Comparison of ENCODE assay signal across 13 cellular contexts in genomic region chr15:55277715-55278114, GRCh38. TPM values are rescaled to one million over a fixed set of nuclear protein-coding genes. Genes with fewer than 3 reads are reported as not detected.
DNase-seq lines count a peak whose midpoint lies in the region; ATAC-seq and TF ChIP-seq lines count a peak whose summit lies in the region.
"Had no signal": no experiment of that assay in that cellular context is flagged by ENCODE, and none has a peak within 500 bp of the region (broad histone marks: within the 10 kb centered on the region; RNA-seq: fewer than 3 reads in every experiment).

No MANE protein-coding gene starts in this region.

- no peaks in the 10 kb centered on the region for H3K9me3 Mint-ChIP-seq in CD4-positive, alpha-beta T cell
- H3K9me3 Mint-ChIP-seq in activated naive CD8-positive, alpha-beta T cell treated with anti-CD3 and anti-CD28 coated beads, Interleukin-2, amount 10 ng/mL, durations not matched to agents 7 days and 5 days = peaks cover 5% of the 10 kb centered on the region
- H3K9me3 Mint-ChIP-seq in natural killer cell treated with Interleukin-12 subunit alpha and Interleukin-12 subunit beta and Interleukin-15 and Interleukin-18, amount 100 ng/mL, for 72 hours = no peaks in the 10 kb centered on the region
- H3K9me3 Mint-ChIP-seq: type B pancreatic cell had no signal

- no peak for TF ChIP-seq CTCF in CD4-positive, alpha-beta T cell (IDR thresholded peaks at IDR 0.05)

- peak overlapping the region; percentile 94 for H3K27ac Mint-ChIP-seq in CD4-positive, alpha-beta T cell
- peak overlapping the region; percentile 94 for H3K27ac Mint-ChIP-seq in activated naive CD8-positive, alpha-beta T cell treated with anti-CD3 and anti-CD28 coated beads, Interleukin-2, amount 10 ng/mL, durations not matched to agents 7 days and 5 days
- peak overlapping the region; percentile 97 to 99 for H3K27ac Mint-ChIP-seq in natural killer cell treated with Interleukin-12 subunit alpha and Interleukin-12 subunit beta and Interleukin-15 and Interleukin-18, amount 100 ng/mL, for 72 hours
- H3K27ac Mint-ChIP-seq: type B pancreatic cell had no signal

- POLR2A ChIA-PET in CD4-positive, alpha-beta T cell (lab: Charles Lee) = interaction anchor here (0.6 to 4.4 kb wide), 4 partner anchors 10 to 81 kb away, joined by 3 to 37 read pairs (median 10); partner anchors contain the start of gene RSL24D1
- POLR2A ChIA-PET in activated naive CD8-positive, alpha-beta T cell treated with anti-CD3 and anti-CD28 coated beads, Interleukin-2, amount 10 ng/mL, durations not matched to agents 7 days and 5 days (lab: Charles Lee) = interaction anchor here (1.5 to 2.8 kb wide), 5 partner anchors 10 to 81 kb away, joined by 5 to 22 read pairs (median 6); partner anchors contain the start of gene RSL24D1

- DNase-seq in CD4-positive, alpha-beta T cell = no peak
- no peak for DNase-seq in activated naive CD8-positive, alpha-beta T cell treated with anti-CD3 and anti-CD28 coated beads, Interleukin-2, amount 10 ng/mL, durations not matched to agents 7 days and 5 days
- DNase-seq in natural killer cell treated with Interleukin-12 subunit alpha and Interleukin-12 subunit beta and Interleukin-15 and Interleukin-18, amount 100 ng/mL, for 72 hours (ENCODE audit: low spot score) = no peak
- DNase-seq in OCI-M1 (lab: John Stamatoyannopoulos, UW) (no peak), NCI-H2196 (lab: John Stamatoyannopoulos, UW; ENCODE audit: unreplicated experiment) (no peak)
- DNase-seq: C1 segment of cervical spinal cord, kidney, NCI-H1436 treated with DMSO at 0.1 percent for 48 hours, NCI-H510A treated with DMSO at 0.1 percent for 48 hours had no signal

- CTCF ChIA-PET in CD4-positive, alpha-beta T cell (lab: Charles Lee) = interaction anchor here (2.0 kb wide), 1 partner anchor 10 kb away, joined by 5 read pairs; no protein-coding TSS in a partner anchor

- no peaks in the 10 kb centered on the region for H3K36me3 Mint-ChIP-seq in CD4-positive, alpha-beta T cell (ENCODE audit: low read depth)
- peaks cover 25% of the 10 kb centered on the region for H3K36me3 Mint-ChIP-seq in activated naive CD8-positive, alpha-beta T cell treated with anti-CD3 and anti-CD28 coated beads, Interleukin-2, amount 10 ng/mL, durations not matched to agents 7 days and 5 days
- H3K36me3 Mint-ChIP-seq in natural killer cell treated with Interleukin-12 subunit alpha and Interleukin-12 subunit beta and Interleukin-15 and Interleukin-18, amount 100 ng/mL, for 72 hours = peaks cover 36% of the 10 kb centered on the region
- H3K36me3 Mint-ChIP-seq: type B pancreatic cell had no signal

- peaks cover 84% of the 10 kb centered on the region for H3K4me1 Mint-ChIP-seq in CD4-positive, alpha-beta T cell (ENCODE audit: low read depth)
- H3K4me1 Mint-ChIP-seq in activated naive CD8-positive, alpha-beta T cell treated with anti-CD3 and anti-CD28 coated beads, Interleukin-2, amount 10 ng/mL, durations not matched to agents 7 days and 5 days = peaks cover 74% of the 10 kb centered on the region
- H3K4me1 Mint-ChIP-seq in natural killer cell treated with Interleukin-12 subunit alpha and Interleukin-12 subunit beta and Interleukin-15 and Interleukin-18, amount 100 ng/mL, for 72 hours (ENCODE audit: low read depth in 2 of 2) = peaks cover 84 to 92% of the 10 kb centered on the region in 2 donors

- H3K27me3 ChIP-seq in CD4-positive, alpha-beta T cell (ENCODE audit: control insufficient read depth, insufficient read depth, low read length) = no peaks in the 10 kb centered on the region

- no peaks in the 10 kb centered on the region for H3K27me3 Mint-ChIP-seq in CD4-positive, alpha-beta T cell
- H3K27me3 Mint-ChIP-seq in activated naive CD8-positive, alpha-beta T cell treated with anti-CD3 and anti-CD28 coated beads, Interleukin-2, amount 10 ng/mL, durations not matched to agents 7 days and 5 days = no peaks in the 10 kb centered on the region
- H3K27me3 Mint-ChIP-seq in natural killer cell treated with Interleukin-12 subunit alpha and Interleukin-12 subunit beta and Interleukin-15 and Interleukin-18, amount 100 ng/mL, for 72 hours = no peaks in the 10 kb centered on the region
- H3K27me3 Mint-ChIP-seq: type B pancreatic cell had no signal

- H3K36me3 ChIP-seq in KOPT-K1 (ENCODE audit: insufficient read depth, low read length) = no peaks in the 10 kb centered on the region

- peak overlapping the region; percentile 84 for H3K4me3 Mint-ChIP-seq in CD4-positive, alpha-beta T cell
- peak overlapping the region; percentile 79 for H3K4me3 Mint-ChIP-seq in activated naive CD8-positive, alpha-beta T cell treated with anti-CD3 and anti-CD28 coated beads, Interleukin-2, amount 10 ng/mL, durations not matched to agents 7 days and 5 days
- peak overlapping the region; percentile 84 for H3K4me3 Mint-ChIP-seq in natural killer cell treated with Interleukin-12 subunit alpha and Interleukin-12 subunit beta and Interleukin-15 and Interleukin-18, amount 100 ng/mL, for 72 hours
- H3K4me3 Mint-ChIP-seq: type B pancreatic cell had no signal

- no peaks in the 10 kb centered on the region for H3K9me3 ChIP-seq in CD4-positive, alpha-beta T cell (ENCODE audit: control insufficient read depth, low read length)
- no peaks in the 10 kb centered on the region for H3K9me3 ChIP-seq in KOPT-K1 (ENCODE audit: insufficient read depth, low read length, poor library complexity, severe bottlenecking)

- no peak for ATAC-seq in CD4-positive, alpha-beta T cell (ENCODE audit: poor library complexity)
- ATAC-seq in activated naive CD8-positive, alpha-beta T cell treated with anti-CD3 and anti-CD28 coated beads, Interleukin-2, amount 10 ng/mL, durations not matched to agents 7 days and 5 days (ENCODE audit: low read depth) = no peak
- no peak for ATAC-seq in natural killer cell treated with Interleukin-12 subunit alpha and Interleukin-12 subunit beta and Interleukin-15 and Interleukin-18, amount 100 ng/mL, for 72 hours
- no peak for ATAC-seq in GM21390 (IDR thresholded peaks at IDR 0.05; ENCODE audit: unreplicated experiment)
- ATAC-seq: Panc1 had no signal

- intact Hi-C loops in CD4-positive, alpha-beta T cell (cut with DNase I, micrococcal nuclease) = no loop called here

- peak overlapping the region; percentile 44 for H3K27ac ChIP-seq in CD4-positive, alpha-beta T cell (ENCODE audit: low read depth, low read length)
- H3K27ac ChIP-seq in KOPT-K1 (ENCODE audit: low read depth, low read length, poor library complexity, severe bottlenecking) = peak overlapping the region; percentile 78

RNA-seq across cellular contexts. Expression of gene RAB27A, which starts 11.9 kb away (rescaled TPM):
- 1 to 10 TPM; 9.0 TPM for total RNA-seq in CD4-positive, alpha-beta T cell
- total RNA-seq in activated naive CD8-positive, alpha-beta T cell treated with anti-CD3 and anti-CD28 coated beads, Interleukin-2, amount 10 ng/mL, durations not matched to agents 7 days and 5 days = 10 to 100 TPM; 80.1 to 87.3 TPM
- total RNA-seq in natural killer cell treated with Interleukin-12 subunit alpha and Interleukin-12 subunit beta and Interleukin-15 and Interleukin-18, amount 100 ng/mL, for 72 hours = 100 to 1,000 TPM; 136 to 243 TPM

RNA-seq across cellular contexts. Expression of gene PIGBOS1, which starts 41.2 kb away (rescaled TPM):
- 10 to 100 TPM in 1 of 2 experiments, 1 to 10 TPM in 1; 6.2 to 10.1 TPM for total RNA-seq in CD4-positive, alpha-beta T cell
- total RNA-seq in activated naive CD8-positive, alpha-beta T cell treated with anti-CD3 and anti-CD28 coated beads, Interleukin-2, amount 10 ng/mL, durations not matched to agents 7 days and 5 days = 10 to 100 TPM; 10.3 to 13.8 TPM
- total RNA-seq in natural killer cell treated with Interleukin-12 subunit alpha and Interleukin-12 subunit beta and Interleukin-15 and Interleukin-18, amount 100 ng/mL, for 72 hours = 10 to 100 TPM; 13.2 to 13.3 TPM

RNA-seq across cellular contexts. Expression of gene PIGB, which starts 41.3 kb away (rescaled TPM):
- total RNA-seq in CD4-positive, alpha-beta T cell = 10 to 100 TPM; 21.5 to 21.6 TPM
- 10 to 100 TPM; 17.6 to 26.1 TPM for total RNA-seq in activated naive CD8-positive, alpha-beta T cell treated with anti-CD3 and anti-CD28 coated beads, Interleukin-2, amount 10 ng/mL, durations not matched to agents 7 days and 5 days
- 10 to 100 TPM; 18.4 to 27.5 TPM for total RNA-seq in natural killer cell treated with Interleukin-12 subunit alpha and Interleukin-12 subunit beta and Interleukin-15 and Interleukin-18, amount 100 ng/mL, for 72 hours

Comparison
In these comparisons a context has a peak if more than half of its experiments do, and no peak if none do; other contexts are left out.
1. RNA of gene RAB27A, which starts 11.9 kb away (total RNA-seq): 136 to 243 TPM in natural killer cell treated with Interleukin-12 subunit alpha and Interleukin-12 subunit beta and Interleukin-15 and Interleukin-18, amount 100 ng/mL, for 72 hours and 80.1 to 87.3 TPM in activated naive CD8-positive, alpha-beta T cell treated with anti-CD3 and anti-CD28 coated beads, Interleukin-2, amount 10 ng/mL, durations not matched to agents 7 days and 5 days; 9.0 TPM in CD4-positive, alpha-beta T cell; every median in the first group is over 4 times any median in the second.
2. Peak in every context shown above with its lines, with median percentiles within 50 percentile points of each other: H3K27ac Mint-ChIP-seq and H3K4me3 Mint-ChIP-seq.